27 cellular contexts compared by ENCODE assay signal in the genomic region with DNA sequence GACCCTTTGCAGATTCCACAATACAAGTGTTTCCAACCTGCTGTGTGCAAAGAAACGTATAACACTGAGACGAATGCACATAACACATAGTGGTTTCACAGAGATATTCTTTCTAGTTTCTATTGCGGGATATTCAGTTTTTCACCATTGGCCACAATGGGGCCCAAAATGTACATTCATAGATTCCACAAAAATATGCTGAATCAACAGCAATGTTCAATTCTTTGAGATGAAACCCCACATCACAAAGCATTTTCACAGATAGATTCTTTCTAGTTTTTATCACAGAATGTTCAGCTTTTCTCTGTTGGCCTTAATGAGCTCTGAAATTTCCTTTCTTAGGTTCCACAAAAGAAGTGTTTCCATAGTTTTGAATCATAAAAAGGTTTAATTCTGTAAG.
"Had no signal": no experiment of that assay in that cellular context is flagged by ENCODE, and none has a peak within 500 bp of the region (broad histone marks: within the 10 kb centered on the region; RNA-seq: fewer than 3 reads in every experiment).

No MANE protein-coding gene starts in this region.

- ATAC-seq: stimulated activated effector memory CD8-positive, alpha-beta T cell treated with anti-CD3 and anti-CD28 coated beads, Interleukin-12 subunit alpha, Interleukin-12 subunit beta, amount 100 ng/mL, for 72 hours; stimulated activated memory B cell treated with anti-CD40 and anti-IgM and Interleukin-4, amounts not matched to agents 10 μg/mL and 1 μg/mL and 100 μg/mL, for 72 hours; stimulated activated naive B cell treated with anti-CD40 and anti-IgM and Interleukin-4, amounts not matched to agents 10 μg/mL and 1 μg/mL and 100 μg/mL, for 72 hours; stimulated activated naive CD8-positive, alpha-beta T cell treated with anti-CD3 and anti-CD28 coated beads, Interleukin-15, amount 100 ng/mL, for 72 hours; stimulated activated naive CD8-positive, alpha-beta T cell treated with anti-CD3 and anti-CD28 coated beads, Interleukin-15, Interleukin-2, amounts not matched to agents 100 U/mL and 50 U/mL, for 24 hours; upper lobe of right lung had no signal

- H3K27me3 ChIP-seq: stomach, suprapubic skin, testis, thyroid gland, tibial artery, tibial nerve, transverse colon, upper lobe of left lung, upper lobe of right lung, uterus, vagina had no signal

- H3K36me3 ChIP-seq: stomach, suprapubic skin, thoracic aorta, thyroid gland, tibial artery, tibial nerve, transverse colon, upper lobe of left lung, upper lobe of right lung, uterus, vagina had no signal

- H3K4me3 ChIP-seq: stomach, suprapubic skin, testis, thoracic aorta, thyroid gland, tibial artery, tibial nerve, transverse colon, upper lobe of left lung, upper lobe of right lung, uterus, vagina had no signal

- H3K9me3 ChIP-seq: testis, thoracic aorta, thyroid gland, upper lobe of right lung, uterus had no signal

- H3K4me1 ChIP-seq: stomach, suprapubic skin, testis, thyroid gland, tibial artery, tibial nerve, transverse colon, upper lobe of left lung, upper lobe of right lung, uterus, vagina had no signal

- H3K27ac ChIP-seq: stomach, suprapubic skin, testis, thoracic aorta, thyroid gland, tibial artery, tibial nerve, transverse colon, upper lobe of left lung, upper lobe of right lung, uterus, vagina had no signal

- DNase-seq: stimulated activated CD4-positive, alpha-beta T cell treated with anti-CD3 and anti-CD28 coated beads, Interleukin-2, amount 100 ng/mL, for 48 hours; stimulated activated CD4-positive, alpha-beta T cell treated with anti-CD3 and anti-CD28 coated beads, Interleukin-4, amount 100 ng/mL, for 1 hour; stimulated activated CD4-positive, alpha-beta T cell treated with anti-CD3 and anti-CD28 coated beads, Interleukin-4, amount 100 ng/mL, for 24 hours; stimulated activated CD4-positive, alpha-beta T cell treated with anti-CD3 and anti-CD28 coated beads, Interleukin-4, amount 100 ng/mL, for 4 hours; stimulated activated CD8-positive, alpha-beta memory T cell treated with anti-CD3 and anti-CD28 coated beads, Interleukin-4, amount 100 ng/mL, for 48 hours; stimulated activated naive B cell treated with anti-CD40 and anti-IgM and Interleukin-4, amounts not matched to agents 10 μg/mL and 1 μg/mL and 100 μg/mL, for 72 hours; stimulated activated naive CD4-positive, alpha-beta T cell; stimulated activated naive CD4-positive, alpha-beta T cell treated with Interleukin-2 at 50 U/mL for 16 hours; stimulated activated naive CD8-positive, alpha-beta T cell treated with anti-CD3 and anti-CD28 coated beads, Interleukin-15, amount 100 ng/mL, for 72 hours; stimulated activated naive CD8-positive, alpha-beta T cell treated with anti-CD3 and anti-CD28 coated beads, Interleukin-15, Interleukin-2, amounts not matched to agents 100 U/mL and 50 U/mL, for 24 hours; stomach; substantia nigra; testis; thyroid gland; tibial artery; transverse colon; trophoblast cell; upper lobe of left lung; upper lobe of right lung; uterus had no signal

- FAIRE-seq: urothelium cell line had no signal
